In genomic region chr1:55833452-55834160, GRCh38 we compare ENCODE assay signal across 15 cellular contexts.
DNase-seq lines count a peak whose midpoint lies in the region; ATAC-seq and TF ChIP-seq lines count a peak whose summit lies in the region.
"Had no signal": no experiment of that assay in that cellular context is flagged by ENCODE, and none has a peak within 500 bp of the region (broad histone marks: within the 10 kb centered on the region; RNA-seq: fewer than 3 reads in every experiment).

No MANE protein-coding gene starts in this region.

- H3K27ac Mint-ChIP-seq in GM23338: no peak overlapping the region
- no peak overlapping the region for H3K27ac Mint-ChIP-seq in stimulated activated naive B cell treated with anti-CD40 and anti-IgM and Interleukin-4, amounts not matched to agents 10 μg/mL and 1 μg/mL and 100 μg/mL, for 72 hours
- no peak overlapping the region for H3K27ac Mint-ChIP-seq in activated naive CD4-positive, alpha-beta T cell treated with anti-CD3 and anti-CD28 coated beads for 36 hours

- H3K27me3 Mint-ChIP-seq in GM23338 (ENCODE audit: insufficient read depth, low read depth, poor library complexity): no peaks in the 10 kb centered on the region
- peaks cover 0 to 9% of the 10 kb centered on the region in 2 donors for H3K27me3 Mint-ChIP-seq in stimulated activated naive B cell treated with anti-CD40 and anti-IgM and Interleukin-4, amounts not matched to agents 10 μg/mL and 1 μg/mL and 100 μg/mL, for 72 hours
- H3K27me3 Mint-ChIP-seq in activated naive CD4-positive, alpha-beta T cell treated with anti-CD3 and anti-CD28 coated beads for 36 hours (ENCODE audit: low read depth): peaks cover 7% of the 10 kb centered on the region

- H3K4me1 Mint-ChIP-seq in GM23338: peaks cover 10% of the 10 kb centered on the region
- no peaks in the 10 kb centered on the region for H3K4me1 Mint-ChIP-seq in stimulated activated naive B cell treated with anti-CD40 and anti-IgM and Interleukin-4, amounts not matched to agents 10 μg/mL and 1 μg/mL and 100 μg/mL, for 72 hours
- no peaks in the 10 kb centered on the region for H3K4me1 Mint-ChIP-seq in activated naive CD4-positive, alpha-beta T cell treated with anti-CD3 and anti-CD28 coated beads for 36 hours (ENCODE audit: low read depth)

- 0 out of 2 replicates have a peak, but pooled peaks cover 6% of the 10 kb centered on the region for H3K4me1 ChIP-seq in GM23338 (ENCODE audit: insufficient read depth)
- H3K4me1 ChIP-seq in hepatocyte (ENCODE audit: insufficient read depth): peaks cover 3% of the 10 kb centered on the region

- H3K27ac ChIP-seq in GM23338 (ENCODE audit: low read depth) (no peak overlapping the region), hepatocyte (peak overlapping the region; percentile 37)

- intact Hi-C loops in activated naive CD4-positive, alpha-beta T cell treated with anti-CD3 and anti-CD28 coated beads for 36 hours (cut with micrococcal nuclease): no loop called here

- H3K9me2 ChIP-seq in GM23338 (ENCODE audit: insufficient read depth) (peaks cover 13% of the 10 kb centered on the region), hepatocyte (replicated peaks; ENCODE audit: insufficient read depth) (no peaks in the 10 kb centered on the region)

- H3K9me3 Mint-ChIP-seq in GM23338: no peaks in the 10 kb centered on the region
- peaks cover 1 to 3% of the 10 kb centered on the region in 2 donors for H3K9me3 Mint-ChIP-seq in stimulated activated naive B cell treated with anti-CD40 and anti-IgM and Interleukin-4, amounts not matched to agents 10 μg/mL and 1 μg/mL and 100 μg/mL, for 72 hours
- no peaks in the 10 kb centered on the region for H3K9me3 Mint-ChIP-seq in activated naive CD4-positive, alpha-beta T cell treated with anti-CD3 and anti-CD28 coated beads for 36 hours

- DNase-seq in AG04449 (ENCODE audit: low read depth, low spot score) (peak; percentile 77), GM23338 (ENCODE audit: low spot score) (no peak), amniotic epithelial cell (ENCODE audit: low read depth) (peak; percentile 35), hepatocyte (ENCODE audit: low spot score) (no peak)
- no peak for DNase-seq in stimulated activated naive B cell treated with anti-CD40 and anti-IgM and Interleukin-4, amounts not matched to agents 10 μg/mL and 1 μg/mL and 100 μg/mL, for 72 hours
- DNase-seq in effector CD8-positive, alpha-beta T cell (lab: John Stamatoyannopoulos, UW): no peak
- no peak for DNase-seq in activated naive CD4-positive, alpha-beta T cell treated with anti-CD3 and anti-CD28 coated beads for 36 hours
- DNase-seq in activated effector memory CD4-positive, alpha-beta T cell treated with Interleukin-2 at 50 U/mL for 16 hours: no peak
- DNase-seq: ACHN; activated naive CD4-positive, alpha-beta T cell; esophagus squamous epithelium; mesendoderm; NCI-H146; thyroid gland had no signal

- no peaks in the 10 kb centered on the region for H3K36me3 Mint-ChIP-seq in GM23338 (ENCODE audit: low read depth)
- no peaks in the 10 kb centered on the region for H3K36me3 Mint-ChIP-seq in stimulated activated naive B cell treated with anti-CD40 and anti-IgM and Interleukin-4, amounts not matched to agents 10 μg/mL and 1 μg/mL and 100 μg/mL, for 72 hours
- H3K36me3 Mint-ChIP-seq in activated naive CD4-positive, alpha-beta T cell treated with anti-CD3 and anti-CD28 coated beads for 36 hours (ENCODE audit: low read depth): no peaks in the 10 kb centered on the region

- no peak for ATAC-seq in GM23338
- ATAC-seq in stimulated activated naive B cell treated with anti-CD40 and anti-IgM and Interleukin-4, amounts not matched to agents 10 μg/mL and 1 μg/mL and 100 μg/mL, for 72 hours (replicated peaks): no peak
- ATAC-seq: K562 had no signal

- H3F3A ChIP-seq in GM23338 (replicated peaks; ENCODE audit: low read depth): no peaks in the 10 kb centered on the region

- POLR2A ChIA-PET in AG04449 (lab: Yijun Ruan, JAX): interaction anchor here (0.7 kb wide), 1 partner anchor 10 kb away, joined by 3 read pairs; no protein-coding TSS in a partner anchor

- no peaks in the 10 kb centered on the region for H3K27me3 ChIP-seq in GM23338 (ENCODE audit: insufficient read depth)
- H3K27me3 ChIP-seq in hepatocyte: no peaks in the 10 kb centered on the region
- H3K27me3 ChIP-seq: esophagus squamous epithelium, thyroid gland had no signal

- H3K79me2 ChIP-seq in GM23338 (replicated peaks; ENCODE audit: insufficient read depth): no peaks in the 10 kb centered on the region
- H3K79me2 ChIP-seq in hepatocyte: no peaks in the 10 kb centered on the region

- H4K20me1 ChIP-seq in GM23338 (replicated peaks; ENCODE audit: insufficient read depth) (no peaks in the 10 kb centered on the region), hepatocyte (ENCODE audit: insufficient read depth, poor library complexity, severe bottlenecking) (no peaks in the 10 kb centered on the region)

- peak overlapping the region; percentile 10; the same call in 1 of the 2 replicates for H2AFZ ChIP-seq in GM23338
- no peak overlapping the region for H2AFZ ChIP-seq in hepatocyte

- WGBS in hepatocyte (ENCODE audit: low lambda C conversion rate, missing lambda C conversion rate): 51% methylated on average over 3 of the region's 3 CpGs

- no peak overlapping the region for H3K4me3 Mint-ChIP-seq in GM23338
- H3K4me3 Mint-ChIP-seq in stimulated activated naive B cell treated with anti-CD40 and anti-IgM and Interleukin-4, amounts not matched to agents 10 μg/mL and 1 μg/mL and 100 μg/mL, for 72 hours: no peak overlapping the region
- H3K4me3 Mint-ChIP-seq in activated naive CD4-positive, alpha-beta T cell treated with anti-CD3 and anti-CD28 coated beads for 36 hours: no peak overlapping the region

- H3K4me2 ChIP-seq in GM23338 (no peak overlapping the region), hepatocyte (no peak overlapping the region)

- TF ChIP-seq CTCF in AG04449 (IDR thresholded peaks at IDR 0.05; ENCODE audit: insufficient read depth, low read length, missing control alignments) (no peak), GM23338 (conservative IDR thresholded peaks at IDR 0.05; ENCODE audit: low read depth in 2 of 2) (no peak), hepatocyte (IDR thresholded peaks at IDR 0.05; ENCODE audit: poor library complexity) (no peak)

- no peaks in the 10 kb centered on the region for H3K36me3 ChIP-seq in GM23338 (ENCODE audit: insufficient read depth)
- no peaks in the 10 kb centered on the region for H3K36me3 ChIP-seq in hepatocyte (replicated peaks; ENCODE audit: insufficient read depth, low read depth)
- H3K36me3 ChIP-seq: esophagus squamous epithelium, thyroid gland had no signal

- CTCF ChIA-PET in AG04449 (lab: Yijun Ruan, JAX): interaction anchor here (1.0 kb wide), 1 partner anchor 458 kb away, joined by 3 read pairs; no protein-coding TSS in a partner anchor
- CTCF ChIA-PET in activated naive CD4-positive, alpha-beta T cell treated with anti-CD3 and anti-CD28 coated beads for 36 hours (lab: Charles Lee): no interaction called here

- no peaks in the 10 kb centered on the region for H3K9me3 ChIP-seq in hepatocyte (ENCODE audit: low read depth)
- H3K9me3 ChIP-seq: esophagus squamous epithelium, thyroid gland had no signal

- no peak overlapping the region for H3K4me3 ChIP-seq in AG04449 (ENCODE audit: low read depth, low read length)
- H3K4me3 ChIP-seq in GM23338: no peak overlapping the region
- H3K4me3 ChIP-seq in hepatocyte: no peak overlapping the region
- H3K4me3 ChIP-seq: esophagus squamous epithelium, K562, thyroid gland had no signal

TF ChIP-seq in GM23338, 12 proteins besides CTCF, POLR2A, EP300 and RAD21:
- TF ChIP-seq EZH2 (IDR thresholded peaks at IDR 0.05; ENCODE audit: low read depth, unreplicated experiment) (no peak), STAT1 (IDR thresholded peaks at IDR 0.05; ENCODE audit: unreplicated experiment) (no peak)

Comparison
In these comparisons a context has a peak if more than half of its experiments do, and no peak if none do; other contexts are left out.
1. DNase-seq: peak in AG04449 (single experiment) and amniotic epithelial cell (single experiment); none in GM23338 (single experiment), hepatocyte (single experiment), stimulated activated naive B cell treated with anti-CD40 and anti-IgM and Interleukin-4, amounts not matched to agents 10 μg/mL and 1 μg/mL and 100 μg/mL, for 72 hours (single experiment), effector CD8-positive, alpha-beta T cell (single experiment), activated naive CD4-positive, alpha-beta T cell treated with anti-CD3 and anti-CD28 coated beads for 36 hours (single experiment) and activated effector memory CD4-positive, alpha-beta T cell treated with Interleukin-2 at 50 U/mL for 16 hours (single experiment).